Comparison of ENCODE assay signal across 7 cellular contexts in the genomic region with DNA sequence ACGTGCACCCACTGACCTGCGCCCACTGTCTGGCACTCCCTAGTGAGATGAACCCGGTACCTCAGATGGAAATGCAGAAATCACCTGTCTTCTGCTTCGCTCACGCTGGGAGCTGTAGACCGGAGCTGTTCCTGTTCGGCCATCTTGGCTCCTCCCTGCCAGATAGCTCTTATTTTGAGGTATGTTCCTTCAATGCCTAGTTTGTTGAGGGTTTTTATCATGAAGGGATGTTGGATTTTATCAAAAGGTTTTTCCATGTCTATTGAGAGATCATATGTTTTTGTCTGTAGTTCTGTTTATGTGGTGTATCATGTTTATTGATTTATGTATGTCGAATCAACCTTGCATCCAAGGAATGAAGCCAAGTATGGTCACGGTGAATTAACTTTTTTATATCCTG. TPM values are rescaled to one million over a fixed set of nuclear protein-coding genes. Genes with fewer than 3 reads are reported as not detected.
DNase-seq lines count a peak whose midpoint lies in the region; ATAC-seq, FAIRE-seq and TF ChIP-seq lines count a peak whose summit lies in the region.
"Not testable (repeated sequence)": the region's sequence is repeated elsewhere in the genome, so short reads cannot be mapped to it uniquely, and the experiment has no call there.
"Had no signal": no experiment of that assay in that cellular context is flagged by ENCODE, and none has a peak within 500 bp of the region (broad histone marks: within the 10 kb centered on the region; RNA-seq: fewer than 3 reads in every experiment).

No MANE protein-coding gene starts in this region.

- H3K36me3 ChIP-seq in GM23338 (ENCODE audit: insufficient read depth); HUES64 (ENCODE audit: insufficient read depth, low read length); K562 (ENCODE audit: control insufficient read depth, insufficient read depth, low read length): not testable (repeated sequence)

- not testable (repeated sequence) for H3K27me3 ChIP-seq in GM23338 (ENCODE audit: insufficient read depth); HUES64 (ENCODE audit: insufficient read depth, low read length); K562 (ENCODE audit: control insufficient read depth in 2 of 2, insufficient read depth in 2 of 2, low read length in 2 of 2)

- H3K79me2 ChIP-seq in GM23338 (replicated peaks; ENCODE audit: insufficient read depth) = not testable (repeated sequence)
- H3K79me2 ChIP-seq in K562 (ENCODE audit: control insufficient read depth, insufficient read depth, low read length) = peaks cover 17% of the 10 kb centered on the region

- TF ChIP-seq EP300 in K562 (IDR thresholded peaks at IDR 0.05; ENCODE audit: low read length) = not testable (repeated sequence)

- H3K4me1 Mint-ChIP-seq in GM23338 = not testable (repeated sequence)

- peak overlapping the region; percentile 66; the same call in 1 of the 2 replicates for H2AFZ ChIP-seq in GM23338
- H2AFZ ChIP-seq in K562 (ENCODE audit: low read depth, low read length) = peak overlapping the region; percentile 77

- peaks cover 12% of the 10 kb centered on the region for H3K9me3 Mint-ChIP-seq in GM23338

- H3K4me3 ChIP-seq in GM23338 (peak overlapping the region; percentile 43), HUES64 (ENCODE audit: low read length) (peak overlapping the region; percentile 23; the same call in 1 of the 2 replicates), K562 (peak overlapping the region; percentile 26)

- H3K9me2 ChIP-seq in GM23338 (ENCODE audit: insufficient read depth) = peaks cover 16% of the 10 kb centered on the region

- POLR2A ChIA-PET in K562 (lab: Yijun Ruan, JAX) = interaction anchor here (0.8 kb wide), 1 partner anchor 12 kb away, joined by 3 read pairs; no protein-coding TSS in a partner anchor

- BruUV-seq in K562 (replicated peaks; lab: Mats Ljungman, UMichigan) = TSS peak; percentile 63

- in situ Hi-C loops in K562 (cut with MboI) = not testable (repeated sequence)

- CTCF ChIA-PET in K562 (lab: Yijun Ruan, JAX; ENCODE audit: low intra/inter-chr PET ratio) = not testable (repeated sequence)

- intact Hi-C loops in K562 (cut with micrococcal nuclease) = not testable (repeated sequence)

- not testable (repeated sequence) for H3K9ac ChIP-seq in HUES64 (ENCODE audit: low read depth, low read length)
- H3K9ac ChIP-seq in K562 (ENCODE audit: insufficient read depth in 1 of 2, low read depth in 2 of 2, low read length in 2 of 2) = peak overlapping the region in 1 of 2 experiments; percentile 54; a peak in 2 of 4 replicates

- H3K9me1 ChIP-seq in K562 (ENCODE audit: control insufficient read depth, insufficient read depth, low read length) = not testable (repeated sequence)

- peak overlapping the region; percentile 68 for H3K4me2 ChIP-seq in GM23338
- peak overlapping the region; percentile 57 for H3K4me2 ChIP-seq in K562 (ENCODE audit: insufficient read depth, low read length)

- peak; percentile 62 for TF ChIP-seq POLR2A in K562 (conservative IDR thresholded peaks at IDR 0.05)

- not testable (repeated sequence) for TF ChIP-seq CTCF in GM23338 (conservative IDR thresholded peaks at IDR 0.05; ENCODE audit: low read depth in 2 of 2); K562 (IDR thresholded peaks at IDR 0.05 in 2 of 3, conservative IDR thresholded peaks at IDR 0.05 in 1 of 3; ENCODE audit: insufficient read depth in 2 of 3, low read depth in 1 of 3, low read length in 3 of 3)

- 91% methylated on average over 9 of the region's 9 CpGs for WGBS in HUES64
- WGBS in K562 (ENCODE audit: insufficient coverage, low coverage, missing lambda C conversion rate) = 19% methylated on average over 5 of the region's 9 CpGs

- not testable (repeated sequence) for FAIRE-seq in K562 (lab: Jason Lieb, UNC)

- not testable (repeated sequence) for ATAC-seq in GM23338
- ATAC-seq in K562 = peak; percentile 65; the same call in 2 of the 3 replicates

- not testable (repeated sequence) for H3K27ac Mint-ChIP-seq in GM23338

- H3K4me3 Mint-ChIP-seq in GM23338 = peak overlapping the region; percentile 12; the same call in 1 of the 3 replicates

- not testable (repeated sequence) for H3K9me3 ChIP-seq in HUES64 (ENCODE audit: insufficient read depth, low read depth, low read length); K562 (replicated peaks; ENCODE audit: control insufficient read depth, insufficient read depth, low read depth, low read length)

- not testable (repeated sequence) for TF ChIP-seq RAD21 in K562 (CRISPR knock-in tag; conservative IDR thresholded peaks at IDR 0.05 in 1 of 2, IDR thresholded peaks at IDR 0.05 in 1 of 2)

- H3K36me3 Mint-ChIP-seq in GM23338 (ENCODE audit: low read depth) = not testable (repeated sequence)

- H3F3A ChIP-seq in GM23338 (replicated peaks; ENCODE audit: low read depth) = not testable (repeated sequence)

- H3K27ac ChIP-seq in GM23338 (ENCODE audit: low read depth); HUES64 (ENCODE audit: low read depth, low read length): not testable (repeated sequence)
- H3K27ac ChIP-seq in K562 (ENCODE audit: extremely low read depth, low read depth, low read length) = peak overlapping the region; percentile 58

- not testable (repeated sequence) for H4K20me1 ChIP-seq in GM23338 (replicated peaks; ENCODE audit: insufficient read depth); K562 (replicated peaks; ENCODE audit: control insufficient read depth, insufficient read depth, low read length)

- DNase-seq in GM23338 (ENCODE audit: low spot score); K562 (ENCODE audit: extremely low read depth in 1 of 4, low spot score in 3 of 4): not testable (repeated sequence)
- peak; percentile 15 for DNase-seq in NCI-H1694 (lab: John Stamatoyannopoulos, UW)
- peak; percentile 67 for DNase-seq in NCI-H345 (lab: John Stamatoyannopoulos, UW)
- DNase-seq in NCI-H82 (lab: John Stamatoyannopoulos, UW) = peak; percentile 29

- not testable (repeated sequence) for H3K27me3 Mint-ChIP-seq in GM23338 (ENCODE audit: insufficient read depth, low read depth, poor library complexity)

- H3K4me1 ChIP-seq in GM23338 (ENCODE audit: insufficient read depth); HUES64 (ENCODE audit: insufficient read depth, low read length); K562 (replicated peaks in 1 of 2; ENCODE audit: control insufficient read depth in 2 of 2, insufficient read depth in 2 of 2, low read length in 2 of 2): not testable (repeated sequence)

TF ChIP-seq in K562, 482 proteins besides CTCF, POLR2A, EP300 and RAD21 (continues in another document):
- peak; percentile 83 for TF ChIP-seq NFRKB (IDR thresholded peaks at IDR 0.05; ENCODE audit: low read depth)
- TF ChIP-seq NFIC (IDR thresholded peaks at IDR 0.05) = peak; percentile 24; the same call in 1 of the 2 replicates
- 0 out of 2 replicates have a peak, but pooled peaks have one; percentile 46 for TF ChIP-seq SUPT5H (IDR thresholded peaks at IDR 0.05)
- peak; percentile 26; the same call in 1 of the 2 replicates for TF ChIP-seq EP400 (IDR thresholded peaks at IDR 0.05)
- 0 out of 2 replicates have a peak, but pooled peaks have one; percentile 18 for TF ChIP-seq POLR2H (tag; IDR thresholded peaks at IDR 0.05; ENCODE audit: low read depth)
- 0 out of 2 replicates have a peak, but pooled peaks have one; percentile 12 for TF ChIP-seq SMARCE1 (IDR thresholded peaks at IDR 0.05)
- TF ChIP-seq YY1 (IDR thresholded peaks at IDR 0.05; ENCODE audit: borderline replicate concordance in 1 of 3, control insufficient read depth in 1 of 3, extremely low read depth in 1 of 3, insufficient read depth in 3 of 3, insufficient read length in 1 of 3, insufficient replicate concordance in 2 of 3, low read depth in 1 of 3, low read length in 2 of 3) = peak in 1 of 3 experiments; percentile 57

RNA-seq across cellular contexts. Expression of gene CCDC80, which starts 24.1 kb away (rescaled TPM):
- 5.4 and 8.1 TPM in 2 replicates for total RNA-seq in GM23338 (2014; rRNA removed; shearing (Covaris generic))
- polyA plus RNA-seq in GM23338 (2016; fragmentation: Nextera tagmentation; extraction: Ambion mirVana) (6.0 and 6.7 TPM in 2 replicates), K562 (2011; rRNA removed) (0.12 and 0.17 TPM in 2 replicates), K562 (2014; fragmentation: Illumina TruSeq; extraction: Trizol) (0.40 and 1.4 TPM in 2 replicates), K562 (2014; fragmentation: Nextera tagmentation; extraction: Ambion mirVana) (1 to 10 TPM in 1 of 2 experiments, under 1 TPM in 1; 0.73 to 2.0 TPM), K562 (2014; rRNA removed) (0.19 and 1.1 TPM in 2 replicates)
- polyA plus RNA-seq in HUES64 (2013, experiment 1 of 2) = 16.4 TPM
- 32.6 TPM for polyA plus RNA-seq in HUES64 (2013, experiment 2 of 2)
- total RNA-seq in K562 (2011; cell fraction: chromatin; rRNA removed; ENCODE audit: low replicate concordance) = 0.56 TPM in 1 of 2 replicates, not detected in the other
- total RNA-seq in K562 (2011; cell fraction: nucleolus; rRNA removed) = 0.39 TPM in 1 of 2 replicates, not detected in the other
- total RNA-seq in K562 (2011; cell fraction: nucleoplasm; rRNA removed) = 0.44 and 0.69 TPM in 2 replicates
- total RNA-seq in K562 (2014; rRNA removed) (0.59 and 0.61 TPM in 2 replicates), K562 (2014; rRNA removed; fragmentation: Illumina TruSeq; extraction: Trizol) (0.69 and 1.5 TPM in 2 replicates), K562 (2015; rRNA removed; fragmentation: Illumina TruSeq; extraction: Trizol) (1.5 and 1.6 TPM in 2 replicates), K562 (2021) (1.4 and 2.2 TPM in 2 replicates)
- 0.10 TPM in 1 of 2 replicates, not detected in the other for polyA plus RNA-seq in K562 (2011; cell fraction: cytosol; rRNA removed)
- polyA plus RNA-seq in K562 (2011; cell fraction: nucleus; rRNA removed) = 0.20 and 0.48 TPM in 2 replicates
- 2.2 and 5.9 TPM in 2 replicates for polyA plus RNA-seq in K562 (2012)
- 0.25 TPM in 1 of 2 replicates, not detected in the other for polyA minus RNA-seq in K562 (2011; rRNA and poly(A)+ RNA removed)
- not detected in 2 replicates for polyA minus RNA-seq in K562 (2011; cell fraction: cytosol; rRNA and poly(A)+ RNA removed)
- polyA minus RNA-seq in K562 (2011; cell fraction: nucleus; rRNA and poly(A)+ RNA removed) = 0.13 and 0.22 TPM in 2 replicates
- total RNA-seq: CD8-positive, alpha-beta T cell had no signal
